ENCODE assay signal across 1 cellular context in the genomic region with DNA sequence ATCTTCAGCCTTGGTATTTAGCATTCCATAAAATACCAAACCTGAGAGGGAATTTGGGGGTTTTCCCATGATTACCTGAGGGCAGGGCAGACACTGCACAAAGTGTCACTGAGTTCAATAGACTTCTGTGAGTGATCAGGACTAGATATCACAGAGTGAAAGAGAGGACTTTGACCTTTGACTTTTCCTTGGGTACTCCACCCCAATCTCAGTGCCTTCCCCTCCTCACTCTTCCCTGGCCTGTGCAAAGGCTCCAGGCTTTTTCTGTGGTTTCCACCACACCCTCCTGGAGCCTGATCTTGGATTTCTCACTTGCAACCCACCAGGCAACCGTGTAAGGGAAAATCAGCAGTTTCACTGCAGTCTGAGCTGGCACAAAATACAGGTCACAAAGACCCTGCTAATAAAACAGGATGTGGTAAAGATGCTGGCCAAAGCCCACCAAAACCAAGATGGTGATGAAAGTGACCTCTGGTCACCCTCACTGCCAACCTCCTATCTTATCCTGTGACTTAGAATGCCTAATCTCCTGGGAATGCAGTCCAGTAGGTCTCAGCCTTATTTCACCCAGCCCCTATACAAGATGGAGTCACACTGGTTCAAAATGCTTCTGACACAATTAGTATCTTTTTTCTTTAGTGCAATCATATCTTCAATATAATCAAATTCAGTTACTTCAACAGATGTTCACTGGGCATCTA.
TF ChIP-seq lines count a peak whose summit lies in the region.

No MANE protein-coding gene starts in this region.

TF ChIP-seq in neural cell, 6 proteins besides CTCF, POLR2A, EP300 and RAD21 (continued from another document):
- TF ChIP-seq REST (IDR thresholded peaks at IDR 0.05; ENCODE audit: borderline replicate concordance) (no peak), SMC3 (conservative IDR thresholded peaks at IDR 0.05; ENCODE audit: poor library complexity) (no peak)
